In the genomic region with DNA sequence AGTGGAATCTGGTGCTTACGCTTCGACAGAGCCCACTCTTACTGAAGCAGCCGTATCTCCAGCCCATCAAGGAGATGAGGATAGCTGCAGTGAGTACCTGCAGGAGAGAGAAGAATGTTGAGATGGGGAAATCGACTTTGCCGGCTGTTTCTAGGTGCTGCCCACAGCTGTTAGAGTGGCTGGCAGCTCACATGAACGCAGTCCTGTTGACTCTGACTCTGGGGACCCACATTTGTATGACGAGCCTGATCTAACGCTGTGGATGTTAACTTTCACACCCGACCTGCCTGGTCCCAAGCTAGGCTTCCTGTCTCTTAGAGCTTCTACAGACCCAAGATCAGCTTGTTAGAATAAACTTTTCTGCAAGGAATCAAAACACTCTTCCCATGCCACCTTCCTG, we compare ENCODE assay signal across 1 cellular context.
TF ChIP-seq lines count a peak whose summit lies in the region.

No MANE protein-coding gene starts in this region.

TF ChIP-seq in HepG2, 621 proteins besides CTCF, POLR2A, EP300 and RAD21:
- TF ChIP-seq, protein P1, sequence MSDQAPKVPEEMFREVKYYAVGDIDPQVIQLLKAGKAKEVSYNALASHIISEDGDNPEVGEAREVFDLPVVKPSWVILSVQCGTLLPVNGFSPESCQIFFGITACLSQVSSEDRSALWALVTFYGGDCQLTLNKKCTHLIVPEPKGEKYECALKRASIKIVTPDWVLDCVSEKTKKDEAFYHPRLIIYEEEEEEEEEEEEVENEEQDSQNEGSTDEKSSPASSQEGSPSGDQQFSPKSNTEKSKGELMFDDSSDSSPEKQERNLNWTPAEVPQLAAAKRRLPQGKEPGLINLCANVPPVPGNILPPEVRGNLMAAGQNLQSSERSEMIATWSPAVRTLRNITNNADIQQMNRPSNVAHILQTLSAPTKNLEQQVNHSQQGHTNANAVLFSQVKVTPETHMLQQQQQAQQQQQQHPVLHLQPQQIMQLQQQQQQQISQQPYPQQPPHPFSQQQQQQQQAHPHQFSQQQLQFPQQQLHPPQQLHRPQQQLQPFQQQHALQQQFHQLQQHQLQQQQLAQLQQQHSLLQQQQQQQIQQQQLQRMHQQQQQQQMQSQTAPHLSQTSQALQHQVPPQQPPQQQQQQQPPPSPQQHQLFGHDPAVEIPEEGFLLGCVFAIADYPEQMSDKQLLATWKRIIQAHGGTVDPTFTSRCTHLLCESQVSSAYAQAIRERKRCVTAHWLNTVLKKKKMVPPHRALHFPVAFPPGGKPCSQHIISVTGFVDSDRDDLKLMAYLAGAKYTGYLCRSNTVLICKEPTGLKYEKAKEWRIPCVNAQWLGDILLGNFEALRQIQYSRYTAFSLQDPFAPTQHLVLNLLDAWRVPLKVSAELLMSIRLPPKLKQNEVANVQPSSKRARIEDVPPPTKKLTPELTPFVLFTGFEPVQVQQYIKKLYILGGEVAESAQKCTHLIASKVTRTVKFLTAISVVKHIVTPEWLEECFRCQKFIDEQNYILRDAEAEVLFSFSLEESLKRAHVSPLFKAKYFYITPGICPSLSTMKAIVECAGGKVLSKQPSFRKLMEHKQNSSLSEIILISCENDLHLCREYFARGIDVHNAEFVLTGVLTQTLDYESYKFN (CRISPR knock-in tag; conservative IDR thresholded peaks at IDR 0.05), result no peak
- no peak for TF ChIP-seq ELF3 (CRISPR knock-in tag; IDR thresholded peaks at IDR 0.05)
- TF ChIP-seq RFX5 (IDR thresholded peaks at IDR 0.05; ENCODE audit: low read depth, low read length), result no peak
- TF ChIP-seq, protein P2, sequence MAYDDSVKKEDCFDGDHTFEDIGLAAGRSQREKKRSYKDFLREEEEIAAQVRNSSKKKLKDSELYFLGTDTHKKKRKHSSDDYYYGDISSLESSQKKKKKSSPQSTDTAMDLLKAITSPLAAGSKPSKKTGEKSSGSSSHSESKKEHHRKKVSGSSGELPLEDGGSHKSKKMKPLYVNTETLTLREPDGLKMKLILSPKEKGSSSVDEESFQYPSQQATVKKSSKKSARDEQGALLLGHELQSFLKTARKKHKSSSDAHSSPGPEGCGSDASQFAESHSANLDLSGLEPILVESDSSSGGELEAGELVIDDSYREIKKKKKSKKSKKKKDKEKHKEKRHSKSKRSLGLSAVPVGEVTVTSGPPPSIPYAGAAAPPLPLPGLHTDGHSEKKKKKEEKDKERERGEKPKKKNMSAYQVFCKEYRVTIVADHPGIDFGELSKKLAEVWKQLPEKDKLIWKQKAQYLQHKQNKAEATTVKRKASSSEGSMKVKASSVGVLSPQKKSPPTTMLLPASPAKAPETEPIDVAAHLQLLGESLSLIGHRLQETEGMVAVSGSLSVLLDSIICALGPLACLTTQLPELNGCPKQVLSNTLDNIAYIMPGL (CRISPR knock-in tag; IDR thresholded peaks at IDR 0.05; ENCODE audit: borderline replicate concordance in 1 of 2, low read depth in 1 of 2), result no peak
- no peak for TF ChIP-seq EHMT2 (IDR thresholded peaks at IDR 0.05; ENCODE audit: borderline replicate concordance, low read depth, low read length)
- no peak for TF ChIP-seq SIN3B (IDR thresholded peaks at IDR 0.05; ENCODE audit: low read length)
- TF ChIP-seq GFI1 (CRISPR knock-in tag; IDR thresholded peaks at IDR 0.05; ENCODE audit: borderline replicate concordance), result no peak
- TF ChIP-seq KLF15 (CRISPR knock-in tag; IDR thresholded peaks at IDR 0.05; ENCODE audit: borderline replicate concordance), result no peak
- TF ChIP-seq MAF1 (CRISPR knock-in tag; IDR thresholded peaks at IDR 0.05; ENCODE audit: borderline replicate concordance), result no peak
- TF ChIP-seq, protein P3, sequence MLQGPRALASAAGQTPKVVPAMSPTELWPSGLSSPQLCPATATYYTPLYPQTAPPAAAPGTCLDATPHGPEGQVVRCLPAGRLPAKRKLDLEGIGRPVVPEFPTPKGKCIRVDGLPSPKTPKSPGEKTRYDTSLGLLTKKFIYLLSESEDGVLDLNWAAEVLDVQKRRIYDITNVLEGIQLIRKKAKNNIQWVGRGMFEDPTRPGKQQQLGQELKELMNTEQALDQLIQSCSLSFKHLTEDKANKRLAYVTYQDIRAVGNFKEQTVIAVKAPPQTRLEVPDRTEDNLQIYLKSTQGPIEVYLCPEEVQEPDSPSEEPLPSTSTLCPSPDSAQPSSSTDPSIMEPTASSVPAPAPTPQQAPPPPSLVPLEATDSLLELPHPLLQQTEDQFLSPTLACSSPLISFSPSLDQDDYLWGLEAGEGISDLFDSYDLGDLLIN (CRISPR knock-in tag; IDR thresholded peaks at IDR 0.05; ENCODE audit: borderline replicate concordance), result no peak
- no peak for TF ChIP-seq ZNF138 (CRISPR knock-in tag; IDR thresholded peaks at IDR 0.05; ENCODE audit: low read depth)
- TF ChIP-seq ZNF383 (CRISPR knock-in tag; IDR thresholded peaks at IDR 0.05; ENCODE audit: borderline replicate concordance), result no peak
- TF ChIP-seq NRL (CRISPR knock-in tag; IDR thresholded peaks at IDR 0.05; ENCODE audit: borderline replicate concordance), result no peak
- no peak for TF ChIP-seq DNMT1 (CRISPR knock-in tag; IDR thresholded peaks at IDR 0.05)
- TF ChIP-seq, protein P4, sequence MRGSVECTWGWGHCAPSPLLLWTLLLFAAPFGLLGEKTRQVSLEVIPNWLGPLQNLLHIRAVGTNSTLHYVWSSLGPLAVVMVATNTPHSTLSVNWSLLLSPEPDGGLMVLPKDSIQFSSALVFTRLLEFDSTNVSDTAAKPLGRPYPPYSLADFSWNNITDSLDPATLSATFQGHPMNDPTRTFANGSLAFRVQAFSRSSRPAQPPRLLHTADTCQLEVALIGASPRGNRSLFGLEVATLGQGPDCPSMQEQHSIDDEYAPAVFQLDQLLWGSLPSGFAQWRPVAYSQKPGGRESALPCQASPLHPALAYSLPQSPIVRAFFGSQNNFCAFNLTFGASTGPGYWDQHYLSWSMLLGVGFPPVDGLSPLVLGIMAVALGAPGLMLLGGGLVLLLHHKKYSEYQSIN (CRISPR knock-in tag; IDR thresholded peaks at IDR 0.05; ENCODE audit: borderline replicate concordance), result no peak
- TF ChIP-seq BCL6 (CRISPR knock-in tag; IDR thresholded peaks at IDR 0.05), result no peak
- TF ChIP-seq, protein P5, sequence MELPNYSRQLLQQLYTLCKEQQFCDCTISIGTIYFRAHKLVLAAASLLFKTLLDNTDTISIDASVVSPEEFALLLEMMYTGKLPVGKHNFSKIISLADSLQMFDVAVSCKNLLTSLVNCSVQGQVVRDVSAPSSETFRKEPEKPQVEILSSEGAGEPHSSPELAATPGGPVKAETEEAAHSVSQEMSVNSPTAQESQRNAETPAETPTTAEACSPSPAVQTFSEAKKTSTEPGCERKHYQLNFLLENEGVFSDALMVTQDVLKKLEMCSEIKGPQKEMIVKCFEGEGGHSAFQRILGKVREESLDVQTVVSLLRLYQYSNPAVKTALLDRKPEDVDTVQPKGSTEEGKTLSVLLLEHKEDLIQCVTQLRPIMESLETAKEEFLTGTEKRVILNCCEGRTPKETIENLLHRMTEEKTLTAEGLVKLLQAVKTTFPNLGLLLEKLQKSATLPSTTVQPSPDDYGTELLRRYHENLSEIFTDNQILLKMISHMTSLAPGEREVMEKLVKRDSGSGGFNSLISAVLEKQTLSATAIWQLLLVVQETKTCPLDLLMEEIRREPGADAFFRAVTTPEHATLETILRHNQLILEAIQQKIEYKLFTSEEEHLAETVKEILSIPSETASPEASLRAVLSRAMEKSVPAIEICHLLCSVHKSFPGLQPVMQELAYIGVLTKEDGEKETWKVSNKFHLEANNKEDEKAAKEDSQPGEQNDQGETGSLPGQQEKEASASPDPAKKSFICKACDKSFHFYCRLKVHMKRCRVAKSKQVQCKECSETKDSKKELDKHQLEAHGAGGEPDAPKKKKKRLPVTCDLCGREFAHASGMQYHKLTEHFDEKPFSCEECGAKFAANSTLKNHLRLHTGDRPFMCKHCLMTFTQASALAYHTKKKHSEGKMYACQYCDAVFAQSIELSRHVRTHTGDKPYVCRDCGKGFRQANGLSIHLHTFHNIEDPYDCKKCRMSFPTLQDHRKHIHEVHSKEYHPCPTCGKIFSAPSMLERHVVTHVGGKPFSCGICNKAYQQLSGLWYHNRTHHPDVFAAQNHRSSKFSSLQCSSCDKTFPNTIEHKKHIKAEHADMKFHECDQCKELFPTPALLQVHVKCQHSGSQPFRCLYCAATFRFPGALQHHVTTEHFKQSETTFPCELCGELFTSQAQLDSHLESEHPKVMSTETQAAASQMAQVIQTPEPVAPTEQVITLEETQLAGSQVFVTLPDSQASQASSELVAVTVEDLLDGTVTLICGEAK (IDR thresholded peaks at IDR 0.05), result no peak
- TF ChIP-seq, protein P5 (CRISPR knock-in tag; IDR thresholded peaks at IDR 0.05), result no peak
- TF ChIP-seq ZNF274 (CRISPR knock-in tag; IDR thresholded peaks at IDR 0.05), result no peak
